1 cellular context compared by ENCODE assay signal in the genomic region with DNA sequence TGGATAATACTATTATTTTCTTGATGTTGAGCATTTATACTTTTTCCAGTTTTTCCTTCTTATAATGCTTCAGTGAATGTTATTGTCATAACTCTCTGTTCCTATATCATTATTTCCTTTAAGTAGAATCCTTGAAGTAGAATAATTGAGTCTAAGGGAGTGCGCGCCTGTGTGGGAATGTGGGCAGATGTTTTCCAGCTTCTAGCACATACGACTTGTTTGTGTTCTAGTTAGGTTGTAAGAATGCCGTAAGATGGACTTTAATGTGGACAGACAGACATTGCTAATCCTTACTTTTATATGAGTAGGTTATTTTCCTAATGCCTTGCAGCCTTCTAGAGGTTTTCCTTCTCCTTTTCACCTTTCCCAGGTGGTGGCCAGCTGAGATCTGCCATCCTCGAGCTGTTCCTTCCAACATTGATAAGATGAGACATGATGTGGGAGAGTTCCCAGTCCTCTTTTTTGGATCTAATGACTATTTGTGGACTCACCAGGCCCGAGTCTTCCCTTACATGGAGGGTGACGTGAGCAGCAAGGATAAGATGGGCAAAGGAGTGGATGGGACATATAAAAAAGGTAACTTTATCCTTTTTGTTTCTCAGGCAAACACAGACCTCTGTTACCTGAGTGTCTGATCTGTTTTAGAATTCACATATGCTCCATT.
TF ChIP-seq lines count a peak whose summit lies in the region.

No MANE protein-coding gene starts in this region.

TF ChIP-seq in GM23338, 12 proteins besides CTCF, POLR2A, EP300 and RAD21 (continued from another document):
- TF ChIP-seq ZNF462 (CRISPR knock-in tag; IDR thresholded peaks at IDR 0.05) = no peak
- TF ChIP-seq REST (IDR thresholded peaks at IDR 0.05; ENCODE audit: unreplicated experiment) = no peak
